Comparison of ENCODE assay signal across 8 cellular contexts in the genomic region with DNA sequence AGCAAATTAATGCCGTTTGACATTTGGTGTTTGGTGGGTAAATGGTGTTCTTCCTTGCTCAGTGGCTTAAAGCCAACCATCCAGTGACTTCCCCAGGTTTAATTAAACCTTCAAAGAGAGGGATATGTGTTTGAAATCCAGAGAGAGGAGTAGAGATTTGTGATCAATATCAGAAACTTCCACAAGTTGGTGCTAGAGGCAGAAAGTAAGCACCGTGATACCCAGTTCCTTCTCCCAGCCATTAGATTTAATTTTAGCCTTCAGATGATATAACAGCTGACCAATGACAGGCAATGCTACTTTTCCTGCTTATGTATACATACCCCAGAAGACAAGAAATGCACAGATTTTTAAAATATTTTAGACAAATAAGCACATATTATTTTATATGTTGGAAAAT.
A peak's percentile ranks its signal among the peaks of the same experiment; 100 is the strongest.
DNase-seq lines count a peak whose midpoint lies in the region; ATAC-seq and TF ChIP-seq lines count a peak whose summit lies in the region.

No MANE protein-coding gene starts in this region.

- H3K27ac Mint-ChIP-seq in immature natural killer cell: no peak overlapping the region

- H3K27me3 ChIP-seq in IMR-90 (ENCODE audit: control insufficient read depth, insufficient read depth, low read length): no peaks in the 10 kb centered on the region; the same call in 1 of the 2 replicates
- no peaks in the 10 kb centered on the region for H3K27me3 ChIP-seq in hepatocyte
- no peaks in the 10 kb centered on the region for H3K27me3 ChIP-seq in thyroid gland

- in situ Hi-C loops in ACHN (cut with HindIII; ENCODE audit: low pct_ligation_motif_present, low pct_unique_long_range_greater_than_20kb, low sequenced_read_pairs): no loop called here
- in situ Hi-C loops in IMR-90 (cut with MboI; ENCODE audit: low sequenced_read_pairs): no loop called here

- no peak overlapping the region for H3K14ac ChIP-seq in IMR-90 (replicated peaks; ENCODE audit: low read depth, low read length)

- no peak overlapping the region for H3K4ac ChIP-seq in IMR-90 (ENCODE audit: low read depth, low read length)

- H3K9me3 Mint-ChIP-seq in immature natural killer cell: peaks cover 2 to 16% (median 3%) of the 10 kb centered on the region in 6 donors

- no peak overlapping the region for H3K4me3 Mint-ChIP-seq in immature natural killer cell

- no peaks in the 10 kb centered on the region for H3K9me2 ChIP-seq in hepatocyte (replicated peaks; ENCODE audit: insufficient read depth)

- H3K9me3 ChIP-seq in IMR-90 (ENCODE audit: control insufficient read depth, insufficient read depth, low read length): no peaks in the 10 kb centered on the region
- no peaks in the 10 kb centered on the region for H3K9me3 ChIP-seq in hepatocyte (ENCODE audit: low read depth)
- H3K9me3 ChIP-seq in thyroid gland: no peaks in the 10 kb centered on the region

- H3K36me3 ChIP-seq in IMR-90 (ENCODE audit: control insufficient read depth, insufficient read depth, low read length) (no peaks in the 10 kb centered on the region), hepatocyte (replicated peaks; ENCODE audit: insufficient read depth, low read depth) (no peaks in the 10 kb centered on the region), thyroid gland (no peaks in the 10 kb centered on the region)

- H3K27ac ChIP-seq in IMR-90 (ENCODE audit: insufficient read depth, low read length) (no peak overlapping the region), hepatocyte (no peak overlapping the region), thyroid gland (no peak overlapping the region)

- no TSS peak for BruUV-seq in IMR-90 (replicated peaks; lab: Mats Ljungman, UMichigan)

- dilution Hi-C loops in IMR-90 (cut with HindIII; ENCODE audit: low sequenced_read_pairs, unreplicated experiment): no loop called here

- H2AK9ac ChIP-seq in IMR-90 (replicated peaks; ENCODE audit: low read depth, low read length, poor library complexity): no peak overlapping the region

- no peak overlapping the region for H2BK15ac ChIP-seq in IMR-90 (ENCODE audit: low read depth, low read length)

- H4K20me1 ChIP-seq in IMR-90 (ENCODE audit: insufficient read depth, low read length) (no peaks in the 10 kb centered on the region), hepatocyte (ENCODE audit: insufficient read depth, poor library complexity, severe bottlenecking) (no peaks in the 10 kb centered on the region)

- no peak overlapping the region for H2AK5ac ChIP-seq in IMR-90 (ENCODE audit: low read depth, low read length)

- no peak for ATAC-seq in IMR-90 (ENCODE audit: low read depth)

- H3K56ac ChIP-seq in IMR-90 (ENCODE audit: extremely low read depth, insufficient read depth, low read length): no peak overlapping the region

- H3K4me1 ChIP-seq in IMR-90 (ENCODE audit: control insufficient read depth, insufficient read depth, low read length): no peaks in the 10 kb centered on the region
- no peaks in the 10 kb centered on the region for H3K4me1 ChIP-seq in hepatocyte (ENCODE audit: insufficient read depth)
- no peaks in the 10 kb centered on the region for H3K4me1 ChIP-seq in thyroid gland

- no peaks in the 10 kb centered on the region for H3K79me2 ChIP-seq in hepatocyte

- H3K27me3 Mint-ChIP-seq in immature natural killer cell (ENCODE audit: low read depth in 3 of 3): no peaks in the 10 kb centered on the region

- no peak overlapping the region for H4K91ac ChIP-seq in IMR-90 (ENCODE audit: insufficient read depth, low read depth, low read length)

- H4K5ac ChIP-seq in IMR-90 (ENCODE audit: low read depth, low read length): no peak overlapping the region

- H3K9me1 ChIP-seq in IMR-90 (ENCODE audit: insufficient read depth, low read length): no peaks in the 10 kb centered on the region

- no peak overlapping the region for H3K4me3 ChIP-seq in IMR-90 (ENCODE audit: insufficient read depth, low read depth, low read length)
- no peak overlapping the region for H3K4me3 ChIP-seq in WI38 (ENCODE audit: low read depth, low read length)
- no peak overlapping the region for H3K4me3 ChIP-seq in hepatocyte
- H3K4me3 ChIP-seq in thyroid gland (replicated peaks in 1 of 3): no peak overlapping the region

- no CpG with 5 or more reads among the region's 2 CpGs for WGBS in IMR-90 (ENCODE audit: extremely low coverage in 2 of 2, insufficient read length in 1 of 2), 2 experiments
- WGBS in hepatocyte (ENCODE audit: low lambda C conversion rate, missing lambda C conversion rate): 8% methylated on average over 2 of the region's 2 CpGs
- WGBS in thyroid gland, 2 donors: 1 to 12% methylated on average over 2 of the region's 2 CpGs

- H4K8ac ChIP-seq in IMR-90 (ENCODE audit: low read depth in 2 of 2, low read length in 2 of 2): no peak overlapping the region

- no peak overlapping the region for H3K18ac ChIP-seq in IMR-90 (ENCODE audit: low read depth, low read length)

- no peaks in the 10 kb centered on the region for H3K4me1 Mint-ChIP-seq in immature natural killer cell

- no peak overlapping the region for H2AFZ ChIP-seq in IMR-90 (replicated peaks; ENCODE audit: low read length, poor library complexity)
- H2AFZ ChIP-seq in hepatocyte: no peak overlapping the region

- peak; percentile 62 for TF ChIP-seq RAD21 in IMR-90 (IDR thresholded peaks at IDR 0.05; ENCODE audit: low read length)

- no peaks in the 10 kb centered on the region for H3K36me3 Mint-ChIP-seq in immature natural killer cell

- H2BK20ac ChIP-seq in IMR-90 (ENCODE audit: low read depth, low read length): no peak overlapping the region

- DNase-seq in ACHN (peak; percentile 22), IMR-90 (peak; percentile 17), hepatocyte (ENCODE audit: low spot score) (peak; percentile 13), thyroid gland (no peak), immature natural killer cell (no peak), SKM-1 (lab: John Stamatoyannopoulos, UW; ENCODE audit: unreplicated experiment) (no peak)
- DNase-seq in activated CD4-positive, alpha-beta T cell treated with anti-CD3 and anti-CD28 coated beads for 1 hour: no peak

- CTCF ChIA-PET in IMR-90 (lab: Yijun Ruan, JAX): interaction anchor here (1.1 kb wide), 1 partner anchor 11 kb away, joined by 3 read pairs; no protein-coding TSS in a partner anchor

- no peak overlapping the region for H3K23ac ChIP-seq in IMR-90 (ENCODE audit: low read depth, low read length)

- no peak overlapping the region for H2BK120ac ChIP-seq in IMR-90 (ENCODE audit: low read depth, low read length)

- no peak overlapping the region for H3K4me2 ChIP-seq in IMR-90 (ENCODE audit: low read depth, low read length)
- no peak overlapping the region for H3K4me2 ChIP-seq in hepatocyte

- TF ChIP-seq CTCF in IMR-90 (conservative IDR thresholded peaks at IDR 0.05; ENCODE audit: low read depth, low read length) (peak; percentile 51), WI38 (IDR thresholded peaks at IDR 0.05; ENCODE audit: low read depth, low read length) (peak; percentile 13; the same call in 1 of the 2 replicates), hepatocyte (IDR thresholded peaks at IDR 0.05; ENCODE audit: poor library complexity) (peak; percentile 42), thyroid gland (IDR thresholded peaks at IDR 0.05) (peak in 2 of 6 experiments; percentile 11 to 23)

- POLR2A ChIA-PET in IMR-90 (lab: Charles Lee; ENCODE audit: unreplicated experiment): no interaction called here

- intact Hi-C loops in IMR-90 (cut with micrococcal nuclease): loop anchor here (1.0 kb wide), 1 partner anchor 411 kb away; no protein-coding TSS in a partner anchor
- intact Hi-C loops in thyroid gland (cut with DNase I): loop anchor here (5.0 kb wide), 1 partner anchor 409 kb away; no protein-coding TSS in a partner anchor

- no peaks in the 10 kb centered on the region for H3K79me1 ChIP-seq in IMR-90 (ENCODE audit: low read depth in 1 of 2, low read length in 2 of 2)

- TF ChIP-seq POLR2A in IMR-90 (IDR thresholded peaks at IDR 0.05; ENCODE audit: low read depth, low read length) (no peak), thyroid gland (IDR thresholded peaks at IDR 0.05) (no peak)

- no peak overlapping the region for H2BK5ac ChIP-seq in IMR-90 (ENCODE audit: low read depth, low read length, poor library complexity, severe bottlenecking)

- no peak overlapping the region for H3K9ac ChIP-seq in IMR-90 (ENCODE audit: low read depth, low read length)

TF ChIP-seq in IMR-90, 13 proteins besides CTCF, POLR2A, EP300 and RAD21:
- TF ChIP-seq SMC3 (IDR thresholded peaks at IDR 0.05; ENCODE audit: low read depth, low read length) (peak; percentile 36), RCOR1 (IDR thresholded peaks at IDR 0.05; ENCODE audit: insufficient replicate concordance, low read length) (no peak)
- TF ChIP-seq, protein P1, sequence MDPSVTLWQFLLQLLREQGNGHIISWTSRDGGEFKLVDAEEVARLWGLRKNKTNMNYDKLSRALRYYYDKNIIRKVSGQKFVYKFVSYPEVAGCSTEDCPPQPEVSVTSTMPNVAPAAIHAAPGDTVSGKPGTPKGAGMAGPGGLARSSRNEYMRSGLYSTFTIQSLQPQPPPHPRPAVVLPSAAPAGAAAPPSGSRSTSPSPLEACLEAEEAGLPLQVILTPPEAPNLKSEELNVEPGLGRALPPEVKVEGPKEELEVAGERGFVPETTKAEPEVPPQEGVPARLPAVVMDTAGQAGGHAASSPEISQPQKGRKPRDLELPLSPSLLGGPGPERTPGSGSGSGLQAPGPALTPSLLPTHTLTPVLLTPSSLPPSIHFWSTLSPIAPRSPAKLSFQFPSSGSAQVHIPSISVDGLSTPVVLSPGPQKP (IDR thresholded peaks at IDR 0.05; ENCODE audit: borderline replicate concordance, low read depth, low read length): no peak

Comparison
In these comparisons a context has a peak if more than half of its experiments do, and no peak if none do; other contexts are left out.
1. DNase-seq: peak in ACHN (single experiment), IMR-90 (single experiment) and hepatocyte (single experiment); none in activated CD4-positive, alpha-beta T cell treated with anti-CD3 and anti-CD28 coated beads for 1 hour (single experiment), thyroid gland (0 of 2), immature natural killer cell (0 of 3) and SKM-1 (single experiment).